ENCODE assay signal across 9 cellular contexts in genomic region chr20:63441777-63442493, GRCh38. TPM values are rescaled to one million over a fixed set of nuclear protein-coding genes. Genes with fewer than 3 reads are reported as not detected.
DNase-seq lines count a peak whose midpoint lies in the region; ATAC-seq, FAIRE-seq and TF ChIP-seq lines count a peak whose summit lies in the region.
"Had no signal": no experiment of that assay in that cellular context is flagged by ENCODE, and none has a peak within 500 bp of the region (broad histone marks: within the 10 kb centered on the region; RNA-seq: fewer than 3 reads in every experiment).

No MANE protein-coding gene starts in this region.

- H3K9ac ChIP-seq in adipocyte (ENCODE audit: low read length) (no peak overlapping the region), kidney (ENCODE audit: low read length in 2 of 2) (no peak overlapping the region)

- intact Hi-C loops in kidney (cut with DNase I), result no loop called here

- H3K4me1 ChIP-seq in adipocyte (ENCODE audit: control insufficient read depth, insufficient read depth, low read length), result no peaks in the 10 kb centered on the region
- no peaks in the 10 kb centered on the region for H3K4me1 ChIP-seq in kidney (ENCODE audit: control insufficient read depth in 1 of 2, insufficient read depth in 1 of 2, low read depth in 1 of 2, low read length in 2 of 2)

- TF ChIP-seq CTCF in kidney (IDR thresholded peaks at IDR 0.05; ENCODE audit: borderline replicate concordance, extremely low read depth, insufficient read depth), result peak; percentile 30

- no peak overlapping the region for H3K27ac ChIP-seq in kidney (ENCODE audit: low read depth in 2 of 2, low read length in 2 of 2)

- no peak for ATAC-seq in GM21576 (IDR thresholded peaks at IDR 0.05; ENCODE audit: unreplicated experiment)

- no peak for FAIRE-seq in kidney (lab: Jason Lieb, UNC)

- H3K4me3 ChIP-seq in adipocyte (ENCODE audit: low read length), result no peak overlapping the region
- H3K4me3 ChIP-seq in kidney (ENCODE audit: low read length in 2 of 2), result no peak overlapping the region

- no peaks in the 10 kb centered on the region for H3K9me3 ChIP-seq in adipocyte (ENCODE audit: control insufficient read depth, low read length)
- H3K9me3 ChIP-seq in kidney (ENCODE audit: control insufficient read depth in 1 of 2, low read length in 2 of 2), result no peaks in the 10 kb centered on the region

- peaks cover 20% of the 10 kb centered on the region for H3K27me3 ChIP-seq in adipocyte (replicated peaks; ENCODE audit: control insufficient read depth, insufficient read depth, low read length)

- H3K36me3 ChIP-seq in adipocyte (ENCODE audit: control insufficient read depth, insufficient read depth, low read length, severe bottlenecking) (no peaks in the 10 kb centered on the region), kidney (ENCODE audit: control insufficient read depth in 1 of 2, insufficient read depth in 2 of 2, low read length in 2 of 2) (no peaks in the 10 kb centered on the region)

- DNase-seq in COR-L47 (lab: John Stamatoyannopoulos, UW) (peak; percentile 56), HPDE6-E6E7 (ENCODE audit: extremely low spot score) (peak; percentile 79), T-helper 1 cell (peak in 4 of 5 donors; percentile 23 to 52 (median 32)), adipocyte (ENCODE audit: low read depth) (peak; percentile 52), kidney (no peak), mesenteric fat pad (ENCODE audit: low spot score) (no peak)
- peak; percentile 55 to 59 for DNase-seq in stimulated activated CD8-positive, alpha-beta memory T cell treated with anti-CD3 and anti-CD28 coated beads, Interleukin-15, amount 100 ng/mL, for 48 hours (ENCODE audit: low read depth in 2 of 2)

RNA-seq across cellular contexts. Expression of gene KCNQ2, which starts 30.5 kb away (rescaled TPM):
- total RNA-seq in kidney (2.2 TPM), mesenteric fat pad (not detected)
- not detected for polyA plus RNA-seq in kidney (ENCODE audit: insufficient read depth, low read depth, low replicate concordance)
- total RNA-seq: subcutaneous adipose tissue had no signal

RNA-seq across cellular contexts. Expression of gene EEF1A2, which starts 56.9 kb away (rescaled TPM):
- 18.1 TPM for total RNA-seq in kidney
- polyA plus RNA-seq in kidney (ENCODE audit: insufficient read depth, low read depth, low replicate concordance), result 1.5 TPM
- 1.2 TPM for total RNA-seq in mesenteric fat pad
- total RNA-seq: subcutaneous adipose tissue had no signal

Comparison
In these comparisons a context has a peak if more than half of its experiments do, and no peak if none do; other contexts are left out.
1. DNase-seq: peak in COR-L47 (single experiment), HPDE6-E6E7 (single experiment), T-helper 1 cell (4 of 5), adipocyte (single experiment) and stimulated activated CD8-positive, alpha-beta memory T cell treated with anti-CD3 and anti-CD28 coated beads, Interleukin-15, amount 100 ng/mL, for 48 hours (2 of 2); none in kidney (single experiment) and mesenteric fat pad (single experiment).